Comparison of ENCODE assay signal across 9 cellular contexts in genomic region chr2:15058015-15058414, GRCh38.
DNase-seq lines count a peak whose midpoint lies in the region; ATAC-seq and TF ChIP-seq lines count a peak whose summit lies in the region.
"Had no signal": no experiment of that assay in that cellular context is flagged by ENCODE, and none has a peak within 500 bp of the region (broad histone marks: within the 10 kb centered on the region; RNA-seq: fewer than 3 reads in every experiment).

No MANE protein-coding gene starts in this region.

- no TSS peak for BruUV-seq in PC-3 (replicated peaks; lab: Mats Ljungman, UMichigan)

- no peak overlapping the region for H2AFZ ChIP-seq in PC-3 (ENCODE audit: low read length)

- H3K9me3 ChIP-seq in PC-3 (ENCODE audit: low read length) (no peaks in the 10 kb centered on the region), gastroesophageal sphincter (no peaks in the 10 kb centered on the region)

- H3K9ac ChIP-seq in PC-3 (ENCODE audit: low read length) = no peak overlapping the region

- H3K9me2 ChIP-seq in PC-3 (replicated peaks; ENCODE audit: low read length) = no peaks in the 10 kb centered on the region

- TF ChIP-seq CTCF in PC-3 (conservative IDR thresholded peaks at IDR 0.05; ENCODE audit: low read depth, low read length) (peak; percentile 73), kidney epithelial cell (IDR thresholded peaks at IDR 0.05; ENCODE audit: insufficient read depth, low read length, poor library complexity, severe bottlenecking) (peak; percentile 27), gastroesophageal sphincter (IDR thresholded peaks at IDR 0.05) (no peak)

- intact Hi-C loops in PC-3 (cut with micrococcal nuclease) = no loop called here

- H3K4me2 ChIP-seq in PC-3 (ENCODE audit: low read length) = no peak overlapping the region

- H3K27me3 ChIP-seq in H7 (ENCODE audit: control insufficient read depth, insufficient read depth, low read length) (no peaks in the 10 kb centered on the region), PC-3 (ENCODE audit: low read length) (no peaks in the 10 kb centered on the region), kidney epithelial cell (ENCODE audit: control insufficient read depth, insufficient read depth, low read length) (no peaks in the 10 kb centered on the region), gastroesophageal sphincter (no peaks in the 10 kb centered on the region)
- H3K27me3 ChIP-seq: dorsolateral prefrontal cortex had no signal

- TF ChIP-seq POLR2A in gastroesophageal sphincter (IDR thresholded peaks at IDR 0.05) = no peak

- TF ChIP-seq EP300 in gastroesophageal sphincter (IDR thresholded peaks at IDR 0.05) = no peak

- no peaks in the 10 kb centered on the region for H3F3A ChIP-seq in PC-3 (ENCODE audit: low read length, unreplicated experiment)

- H4K20me1 ChIP-seq in PC-3 (ENCODE audit: low read length) = no peaks in the 10 kb centered on the region

- POLR2A ChIA-PET in PC-3 (lab: Charles Lee; ENCODE audit: unreplicated experiment) = no interaction called here

- DNase-seq in NCI-H146 (lab: John Stamatoyannopoulos, UW) = peak; percentile 4
- no peak for DNase-seq in NCI-H146 treated with DMSO at 0.1 percent for 48 hours (lab: John Stamatoyannopoulos, UW; ENCODE audit: unreplicated experiment)
- peak; percentile 51 for DNase-seq in H7
- DNase-seq in PC-3 = peak; percentile 39
- DNase-seq in kidney epithelial cell (ENCODE audit: low read depth) = no peak
- no peak for DNase-seq in NCI-H345 treated with DMSO at 0.1 percent for 48 hours (lab: John Stamatoyannopoulos, UW; ENCODE audit: unreplicated experiment)
- DNase-seq: dorsolateral prefrontal cortex had no signal

- ATAC-seq in PC-3 = no peak
- ATAC-seq in HG03469 (IDR thresholded peaks at IDR 0.05; ENCODE audit: unreplicated experiment) = no peak
- ATAC-seq in gastroesophageal sphincter = no peak

- peaks cover 9% of the 10 kb centered on the region for H3K4me1 ChIP-seq in PC-3 (ENCODE audit: insufficient read depth, low read length)
- H3K4me1 ChIP-seq in gastroesophageal sphincter = no peaks in the 10 kb centered on the region

- H3K36me3 ChIP-seq in H7 (replicated peaks; ENCODE audit: control insufficient read depth, insufficient read depth, low read length) (no peaks in the 10 kb centered on the region), PC-3 (ENCODE audit: low read depth, low read length) (no peaks in the 10 kb centered on the region), kidney epithelial cell (ENCODE audit: control insufficient read depth, insufficient read depth, low read length) (no peaks in the 10 kb centered on the region), gastroesophageal sphincter (no peaks in the 10 kb centered on the region)

- no peaks in the 10 kb centered on the region for H3K79me2 ChIP-seq in PC-3 (ENCODE audit: low read length)

- WGBS in gastroesophageal sphincter (ENCODE audit: low coverage in 1 of 2), 2 donors = 78 to 83% methylated on average over 5 of the region's 5 CpGs

- H3K27ac ChIP-seq in PC-3 (ENCODE audit: low read length) (no peak overlapping the region), gastroesophageal sphincter (no peak overlapping the region)
- H3K27ac ChIP-seq: dorsolateral prefrontal cortex had no signal

- H3K4me3 ChIP-seq in H7 (ENCODE audit: insufficient read depth, low read depth, low read length) = no peak overlapping the region
- H3K4me3 ChIP-seq in PC-3 (ENCODE audit: low read length) = no peak overlapping the region
- H3K4me3 ChIP-seq in kidney epithelial cell (ENCODE audit: low read depth, low read length) = no peak overlapping the region
- no peak overlapping the region for H3K4me3 ChIP-seq in gastroesophageal sphincter
- H3K4me3 ChIP-seq: dorsolateral prefrontal cortex had no signal

- CTCF ChIA-PET in PC-3 (lab: Charles Lee) = no interaction called here

Comparison
In these comparisons a context has a peak if more than half of its experiments do, and no peak if none do; other contexts are left out.
1. DNase-seq: peak in NCI-H146 (single experiment), H7 (single experiment) and PC-3 (single experiment); none in NCI-H146 treated with DMSO at 0.1 percent for 48 hours (single experiment), kidney epithelial cell (single experiment) and NCI-H345 treated with DMSO at 0.1 percent for 48 hours (single experiment).
2. CTCF ChIP-seq: peak in PC-3 (single experiment) and kidney epithelial cell (single experiment); none in gastroesophageal sphincter (0 of 4).